Comparison of ENCODE assay signal across 13 cellular contexts in genomic region chr5:125134216-125135081, GRCh38.
DNase-seq lines count a peak whose midpoint lies in the region; ATAC-seq, FAIRE-seq and TF ChIP-seq lines count a peak whose summit lies in the region.
"Had no signal": no experiment of that assay in that cellular context is flagged by ENCODE, and none has a peak within 500 bp of the region (broad histone marks: within the 10 kb centered on the region; RNA-seq: fewer than 3 reads in every experiment).

No MANE protein-coding gene starts in this region.

- H3K9me3 ChIP-seq in A549, result no peaks in the 10 kb centered on the region
- H3K9me3 ChIP-seq in keratinocyte (ENCODE audit: control insufficient read depth, low read depth, low read length), result no peaks in the 10 kb centered on the region
- H3K9me3 ChIP-seq: colonic mucosa had no signal

- peak in 1 of 2 experiments; percentile 51 for DNase-seq in A549 (ENCODE audit: low read depth in 1 of 2, low spot score in 1 of 2)
- DNase-seq in HFF-Myc (ENCODE audit: extremely low read depth, low read depth), result peak; percentile 71
- DNase-seq in astrocyte of the hippocampus (ENCODE audit: low read depth, low spot score), result peak; percentile 77
- peak; percentile 11 for DNase-seq in keratinocyte (ENCODE audit: low read depth, low spot score)
- no peak for DNase-seq in CD14-positive monocyte (ENCODE audit: low spot score)
- no peak for DNase-seq in GM19240 (ENCODE audit: insufficient read length, low spot score)
- no peak for DNase-seq in NCI-H2107 treated with DMSO at 0.1 percent for 48 hours (lab: John Stamatoyannopoulos, UW; ENCODE audit: unreplicated experiment)
- no peak for DNase-seq in activated gamma-delta T cell treated with Interleukin-2 at 50 U/mL for 16 hours
- DNase-seq: colonic mucosa; nephron progenitor cell; stimulated activated CD4-positive, alpha-beta T cell treated with anti-CD3 and anti-CD28 coated beads, Interleukin-4, amount 100 ng/mL, for 24 hours; substantia nigra had no signal

- H3K4me3 ChIP-seq in A549 (no peak overlapping the region), HFF-Myc (replicated peaks; ENCODE audit: low read depth, low read length) (no peak overlapping the region), keratinocyte (ENCODE audit: control insufficient read depth in 2 of 3, extremely low read depth in 1 of 3, insufficient read depth in 2 of 3, low read depth in 1 of 3, low read length in 3 of 3) (no peak overlapping the region)
- H3K4me3 ChIP-seq: colonic mucosa had no signal

- peaks cover 0 to 5% (median 3%) of the 10 kb centered on the region in 7 donors for H3K9me3 Mint-ChIP-seq in CD14-positive monocyte

- H3K27ac ChIP-seq in A549 (no peak overlapping the region), keratinocyte (ENCODE audit: control insufficient read depth, insufficient read depth, low read length) (no peak overlapping the region)
- H3K27ac ChIP-seq: colonic mucosa had no signal

- H3K27me3 Mint-ChIP-seq in CD14-positive monocyte (ENCODE audit: low read depth in 3 of 3), result peaks cover 0 to 3% (median 0%) of the 10 kb centered on the region in 3 donors
- H3K27me3 Mint-ChIP-seq: B cell had no signal

- H2AFZ ChIP-seq in keratinocyte (ENCODE audit: control insufficient read depth, low read length), result no peak overlapping the region

- no peaks in the 10 kb centered on the region for H3K4me1 Mint-ChIP-seq in CD14-positive monocyte
- H3K4me1 Mint-ChIP-seq: B cell had no signal

- TF ChIP-seq EP300 in A549 (IDR thresholded peaks at IDR 0.05), result no peak

- H3K27me3 ChIP-seq in keratinocyte (ENCODE audit: control insufficient read depth, extremely low read depth, insufficient read depth, low read length), result no peaks in the 10 kb centered on the region
- H3K27me3 ChIP-seq: colonic mucosa had no signal

- no peaks in the 10 kb centered on the region for H4K20me1 ChIP-seq in keratinocyte (ENCODE audit: control insufficient read depth, extremely low read depth, insufficient read depth, low read length)

- no peak for TF ChIP-seq CTCF in A549 (IDR thresholded peaks at IDR 0.05)
- no peak for TF ChIP-seq CTCF in HFF-Myc (IDR thresholded peaks at IDR 0.05; ENCODE audit: low read depth, low read length, missing control alignments)
- no peak for TF ChIP-seq CTCF in keratinocyte (optimal IDR thresholded peaks at IDR 0.05 in 1 of 3, IDR thresholded peaks at IDR 0.05 in 1 of 3, conservative IDR thresholded peaks at IDR 0.05 in 1 of 3; ENCODE audit: extremely low read depth in 1 of 3, insufficient read depth in 2 of 3, low read length in 3 of 3)
- no peak for TF ChIP-seq CTCF in CD14-positive monocyte (IDR thresholded peaks at IDR 0.05)

- FAIRE-seq in A549 (lab: Jason Lieb, UNC) (no peak), keratinocyte (lab: Jason Lieb, UNC) (no peak)

- H3K27ac Mint-ChIP-seq in CD14-positive monocyte, result no peak overlapping the region
- H3K27ac Mint-ChIP-seq: B cell, nephron progenitor cell had no signal

- no peaks in the 10 kb centered on the region for H3K36me3 Mint-ChIP-seq in CD14-positive monocyte

- CTCF ChIA-PET in A549 (lab: Yijun Ruan, JAX), result interaction anchor here (1.3 kb wide), 1 partner anchor 10 kb away, joined by 3 read pairs; no protein-coding TSS in a partner anchor

- TF ChIP-seq POLR2A in A549 (IDR thresholded peaks at IDR 0.05; ENCODE audit: low read length), result no peak

- H3K79me2 ChIP-seq in keratinocyte (ENCODE audit: control insufficient read depth, insufficient read depth, low read length), result no peaks in the 10 kb centered on the region

- H3K9me1 ChIP-seq in keratinocyte (ENCODE audit: control insufficient read depth, extremely low read depth, insufficient read depth, low read length), result no peaks in the 10 kb centered on the region

- WGBS in A549 (ENCODE audit: missing lambda C conversion rate), result 22% methylated on average over 3 of the region's 3 CpGs

- no peak overlapping the region for H3K4me3 Mint-ChIP-seq in CD14-positive monocyte
- H3K4me3 Mint-ChIP-seq: B cell, nephron progenitor cell had no signal

- no peak for TF ChIP-seq RAD21 in A549 (conservative IDR thresholded peaks at IDR 0.05 in 1 of 2, IDR thresholded peaks at IDR 0.05 in 1 of 2)

- no peak overlapping the region for H3K9ac ChIP-seq in keratinocyte (ENCODE audit: control insufficient read depth, extremely low read depth, insufficient read depth, low read length)

- H3K4me2 ChIP-seq in A549 (peak overlapping the region; percentile 29; the same call in 1 of the 3 replicates), keratinocyte (ENCODE audit: control insufficient read depth, extremely low read depth, insufficient read depth, low read depth, low read length) (no peak overlapping the region)

- ATAC-seq in A549, result peak; percentile 19 to 73; a peak in 4 of 6 replicates

- POLR2A ChIA-PET in A549 (lab: Yijun Ruan, JAX), result interaction anchor here (0.7 kb wide), 1 partner anchor 16 kb away, joined by 7 read pairs; no protein-coding TSS in a partner anchor

- intact Hi-C loops in CD14-positive monocyte (cut with micrococcal nuclease), result no loop called here

- dilution Hi-C loops in keratinocyte (cut with MboI; ENCODE audit: extremely low pct_ligation_motif_present, low sequenced_read_pairs), result no loop called here

- H3K36me3 ChIP-seq in keratinocyte (ENCODE audit: control insufficient read depth in 2 of 2, extremely low read depth in 1 of 2, insufficient read depth in 2 of 2, low read length in 2 of 2), result no peaks in the 10 kb centered on the region
- H3K36me3 ChIP-seq: colonic mucosa had no signal

- H3K4me1 ChIP-seq in A549 (peaks cover 13% of the 10 kb centered on the region; the same call in 2 of the 3 replicates), keratinocyte (ENCODE audit: control insufficient read depth, extremely low read depth, insufficient read depth, low read length) (peaks cover 10% of the 10 kb centered on the region)
- H3K4me1 ChIP-seq: colonic mucosa had no signal

TF ChIP-seq in A549, 52 proteins besides CTCF, POLR2A, EP300 and RAD21:
- TF ChIP-seq CBX8 (IDR thresholded peaks at IDR 0.05), result no peak
- 0 out of 2 replicates have a peak, but pooled peaks have one; percentile 37 for TF ChIP-seq GATA3 (IDR thresholded peaks at IDR 0.05; ENCODE audit: borderline replicate concordance)
- TF ChIP-seq FOSL2 (IDR thresholded peaks at IDR 0.05), result no peak
- peak; percentile 46; the same call in 1 of the 2 replicates for TF ChIP-seq FOSL2 (CRISPR knock-in tag; IDR thresholded peaks at IDR 0.05)

Comparison
In these comparisons a context has a peak if more than half of its experiments do, and no peak if none do; other contexts are left out.
1. DNase-seq: peak in HFF-Myc (single experiment), astrocyte of the hippocampus (single experiment) and keratinocyte (single experiment); none in CD14-positive monocyte (single experiment), GM19240 (single experiment), NCI-H2107 treated with DMSO at 0.1 percent for 48 hours (single experiment) and activated gamma-delta T cell treated with Interleukin-2 at 50 U/mL for 16 hours (single experiment).